ENCODE assay signal across 18 cellular contexts in genomic region chr4:3864736-3865721, GRCh38.
"Had no signal": no experiment of that assay in that cellular context is flagged by ENCODE, and none has a peak within 500 bp of the region (broad histone marks: within the 10 kb centered on the region; RNA-seq: fewer than 3 reads in every experiment).

No MANE protein-coding gene starts in this region.

- DNase-seq: activated B cell treated with CpG ODN at 0.5 μM for 24 hours; activated CD4-positive, alpha-beta memory T cell treated with anti-CD3 and anti-CD28 coated beads for 36 hours; activated CD4-positive, alpha-beta T cell treated with anti-CD3 and anti-CD28 coated beads for 4 hours; activated naive CD4-positive, alpha-beta T cell treated with anti-CD3 and anti-CD28 coated beads, Interleukin-2, amount 10 ng/mL, durations not matched to agents 7 days and 5 days; activated T-cell treated with anti-CD3 and anti-CD28 coated beads for 4 hours; cortex of kidney; effector CD4-positive, alpha-beta T cell; mammary epithelial cell; midbrain; stimulated activated CD4-positive, alpha-beta T cell treated with anti-CD3 and anti-CD28 coated beads, Interleukin-4, amount 100 ng/mL, for 1 hour; stimulated activated naive CD8-positive, alpha-beta T cell treated with anti-CD3 and anti-CD28 coated beads, Interleukin-15, amount 100 ng/mL, for 72 hours; T-cell; trophoblast cell had no signal

- H3K36me3 ChIP-seq: ascending aorta, gastrocnemius medialis had no signal

- H3K4me3 ChIP-seq: ascending aorta, gastrocnemius medialis, psoas muscle, skin epidermis had no signal

- H3K27ac ChIP-seq: ascending aorta, gastrocnemius medialis, psoas muscle, skin epidermis had no signal

- ATAC-seq: gastrocnemius medialis, psoas muscle, right cardiac atrium, T-cell had no signal

- H3K9me3 Mint-ChIP-seq: activated B cell treated with CpG ODN at 0.5 μM for 24 hours; activated CD4-positive, alpha-beta memory T cell treated with anti-CD3 and anti-CD28 coated beads for 36 hours; activated naive CD4-positive, alpha-beta T cell treated with anti-CD3 and anti-CD28 coated beads, Interleukin-2, amount 10 ng/mL, durations not matched to agents 7 days and 5 days; stimulated activated naive CD8-positive, alpha-beta T cell treated with anti-CD3 and anti-CD28 coated beads, Interleukin-15, amount 100 ng/mL, for 72 hours; T-cell had no signal

- H3K4me1 ChIP-seq: ascending aorta, gastrocnemius medialis, psoas muscle had no signal

- H3K9me3 ChIP-seq: ascending aorta, gastrocnemius medialis, psoas muscle had no signal

- H3K4me1 Mint-ChIP-seq: activated B cell treated with CpG ODN at 0.5 μM for 24 hours; activated naive CD4-positive, alpha-beta T cell treated with anti-CD3 and anti-CD28 coated beads, Interleukin-2, amount 10 ng/mL, durations not matched to agents 7 days and 5 days; stimulated activated naive CD8-positive, alpha-beta T cell treated with anti-CD3 and anti-CD28 coated beads, Interleukin-15, amount 100 ng/mL, for 72 hours; T-cell had no signal

- H3K4me3 Mint-ChIP-seq: activated B cell treated with CpG ODN at 0.5 μM for 24 hours; activated CD4-positive, alpha-beta memory T cell treated with anti-CD3 and anti-CD28 coated beads for 36 hours; activated naive CD4-positive, alpha-beta T cell treated with anti-CD3 and anti-CD28 coated beads, Interleukin-2, amount 10 ng/mL, durations not matched to agents 7 days and 5 days; stimulated activated naive CD8-positive, alpha-beta T cell treated with anti-CD3 and anti-CD28 coated beads, Interleukin-15, amount 100 ng/mL, for 72 hours; T-cell had no signal

- H3K36me3 Mint-ChIP-seq: activated CD4-positive, alpha-beta memory T cell treated with anti-CD3 and anti-CD28 coated beads for 36 hours; activated naive CD4-positive, alpha-beta T cell treated with anti-CD3 and anti-CD28 coated beads, Interleukin-2, amount 10 ng/mL, durations not matched to agents 7 days and 5 days; T-cell had no signal

- H3K27ac Mint-ChIP-seq: activated B cell treated with CpG ODN at 0.5 μM for 24 hours; activated CD4-positive, alpha-beta memory T cell treated with anti-CD3 and anti-CD28 coated beads for 36 hours; activated naive CD4-positive, alpha-beta T cell treated with anti-CD3 and anti-CD28 coated beads, Interleukin-2, amount 10 ng/mL, durations not matched to agents 7 days and 5 days; stimulated activated naive CD8-positive, alpha-beta T cell treated with anti-CD3 and anti-CD28 coated beads, Interleukin-15, amount 100 ng/mL, for 72 hours; T-cell had no signal
